Comparison of ENCODE assay signal across 8 cellular contexts in genomic region chr9:108468364-108468763, GRCh38.
A peak's percentile ranks its signal among the peaks of the same experiment; 100 is the strongest.
DNase-seq lines count a peak whose midpoint lies in the region; ATAC-seq, FAIRE-seq and TF ChIP-seq lines count a peak whose summit lies in the region.

No MANE protein-coding gene starts in this region.

- H3K27ac Mint-ChIP-seq in astrocyte (ENCODE audit: unreplicated experiment) (no peak overlapping the region), mesothelial cell of epicardium (no peak overlapping the region)
- no peak overlapping the region for H3K27ac Mint-ChIP-seq in activated T-helper 17 cell treated with anti-CD3 and anti-CD28 coated beads, Interleukin-2, amount 50 U/mL, for 72 hours

- FAIRE-seq in astrocyte (lab: Jason Lieb, UNC) = peak; percentile 62

- H3K27me3 Mint-ChIP-seq in astrocyte (ENCODE audit: low read depth, unreplicated experiment) (no peaks in the 10 kb centered on the region), mesothelial cell of epicardium (ENCODE audit: low read depth) (peaks cover 40% of the 10 kb centered on the region)
- H3K27me3 Mint-ChIP-seq in activated T-helper 17 cell treated with anti-CD3 and anti-CD28 coated beads, Interleukin-2, amount 50 U/mL, for 72 hours = peaks cover 7% of the 10 kb centered on the region

- no peaks in the 10 kb centered on the region for H3K36me3 ChIP-seq in astrocyte (ENCODE audit: insufficient read depth, low read length)

- no peak overlapping the region for H3K27ac ChIP-seq in astrocyte (ENCODE audit: low read depth, low read length)

- H2AFZ ChIP-seq in astrocyte (ENCODE audit: low read depth, low read length) = no peak overlapping the region

- peaks cover 19% of the 10 kb centered on the region for H3K4me1 ChIP-seq in astrocyte (ENCODE audit: insufficient read depth, low read length)

- peaks cover 6% of the 10 kb centered on the region for H3K4me1 Mint-ChIP-seq in astrocyte (ENCODE audit: low read depth, unreplicated experiment)
- peaks cover 6% of the 10 kb centered on the region for H3K4me1 Mint-ChIP-seq in mesothelial cell of epicardium
- no peaks in the 10 kb centered on the region for H3K4me1 Mint-ChIP-seq in activated T-helper 17 cell treated with anti-CD3 and anti-CD28 coated beads, Interleukin-2, amount 50 U/mL, for 72 hours

- H4K20me1 ChIP-seq in astrocyte (ENCODE audit: insufficient read depth, low read length) = no peaks in the 10 kb centered on the region

- peak; percentile 71 for ATAC-seq in GM19438 (IDR thresholded peaks at IDR 0.05; ENCODE audit: low read depth, unreplicated experiment)
- no peak for ATAC-seq in activated T-helper 17 cell treated with anti-CD3 and anti-CD28 coated beads, Interleukin-2, amount 50 U/mL, for 72 hours (replicated peaks)

- no peak overlapping the region for H3K4me2 ChIP-seq in astrocyte (ENCODE audit: low read length)

- DNase-seq in NCI-H1092 treated with DMSO at 0.1 percent for 48 hours (lab: John Stamatoyannopoulos, UW) (peak; percentile 17), NCI-H1092 (lab: John Stamatoyannopoulos, UW) (no peak), LNCaP clone FGC (ENCODE audit: low read depth) (no peak), astrocyte (ENCODE audit: low read depth) (no peak), mesothelial cell of epicardium (ENCODE audit: low spot score in 2 of 2, unreplicated experiment in 2 of 2) (no peak), NCI-H526 treated with DMSO at 0.1 percent for 48 hours (lab: John Stamatoyannopoulos, UW) (no peak)

- no peak overlapping the region for H3K4me3 ChIP-seq in LNCaP clone FGC (ENCODE audit: low read depth, low read length)
- H3K4me3 ChIP-seq in astrocyte (ENCODE audit: insufficient read depth, low read depth, low read length) = no peak overlapping the region

- no peaks in the 10 kb centered on the region for H3K27me3 ChIP-seq in astrocyte (ENCODE audit: insufficient read depth, low read length)

- H3K9ac ChIP-seq in astrocyte (ENCODE audit: low read length) = no peak overlapping the region

- no peaks in the 10 kb centered on the region for H3K9me3 ChIP-seq in astrocyte (ENCODE audit: insufficient read depth, low read depth, low read length)

- H3K36me3 Mint-ChIP-seq in astrocyte (ENCODE audit: low read depth, unreplicated experiment) (no peaks in the 10 kb centered on the region), mesothelial cell of epicardium (no peaks in the 10 kb centered on the region)
- no peaks in the 10 kb centered on the region for H3K36me3 Mint-ChIP-seq in activated T-helper 17 cell treated with anti-CD3 and anti-CD28 coated beads, Interleukin-2, amount 50 U/mL, for 72 hours (ENCODE audit: low read depth)

- no peak overlapping the region for H3K4me3 Mint-ChIP-seq in astrocyte (ENCODE audit: unreplicated experiment)
- H3K4me3 Mint-ChIP-seq in mesothelial cell of epicardium = no peak overlapping the region
- no peak overlapping the region for H3K4me3 Mint-ChIP-seq in activated T-helper 17 cell treated with anti-CD3 and anti-CD28 coated beads, Interleukin-2, amount 50 U/mL, for 72 hours

- H3K79me2 ChIP-seq in astrocyte (ENCODE audit: insufficient read depth, low read length) = no peaks in the 10 kb centered on the region

- H3K9me3 Mint-ChIP-seq in astrocyte (ENCODE audit: unreplicated experiment) (no peaks in the 10 kb centered on the region), mesothelial cell of epicardium (peaks cover 5% of the 10 kb centered on the region)
- peaks cover 23% of the 10 kb centered on the region for H3K9me3 Mint-ChIP-seq in activated T-helper 17 cell treated with anti-CD3 and anti-CD28 coated beads, Interleukin-2, amount 50 U/mL, for 72 hours

- TF ChIP-seq CTCF in LNCaP clone FGC (IDR thresholded peaks at IDR 0.05; ENCODE audit: control insufficient read depth, extremely low read depth, insufficient read depth) = peak; percentile 47
- TF ChIP-seq CTCF in astrocyte (IDR thresholded peaks at IDR 0.05; ENCODE audit: insufficient read depth, low read depth, low read length) = peak; percentile 48
- peak; percentile 15 for TF ChIP-seq CTCF in mesothelial cell of epicardium (IDR thresholded peaks at IDR 0.05; ENCODE audit: unreplicated experiment)
